ENCODE assay signal across 12 cellular contexts in the genomic region with DNA sequence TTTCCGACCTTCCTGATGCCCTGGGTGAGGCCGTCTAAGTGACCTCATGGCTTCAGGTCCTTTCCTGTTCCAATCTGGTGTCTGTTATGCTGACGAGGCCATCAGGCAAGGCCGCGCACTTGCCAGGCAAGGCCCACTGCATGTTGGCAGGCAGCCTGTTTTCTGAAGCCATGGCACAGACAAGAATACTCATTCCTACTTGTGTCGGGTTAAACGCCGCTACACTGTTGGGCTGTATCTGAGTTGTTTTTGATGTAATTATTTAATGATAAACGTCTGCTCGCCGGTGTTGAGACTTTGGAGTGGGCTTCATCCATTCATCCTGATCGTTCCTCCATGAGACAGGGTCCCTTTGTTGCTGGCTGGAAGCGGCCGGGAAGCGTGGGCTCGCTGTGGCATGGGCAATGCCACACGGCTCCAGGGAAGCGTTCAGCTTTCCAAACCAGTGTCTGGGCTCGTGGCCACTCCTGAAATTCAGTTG.
DNase-seq lines count a peak whose midpoint lies in the region; ATAC-seq lines count a peak whose summit lies in the region.
"Had no signal": no experiment of that assay in that cellular context is flagged by ENCODE, and none has a peak within 500 bp of the region (broad histone marks: within the 10 kb centered on the region; RNA-seq: fewer than 3 reads in every experiment).

No MANE protein-coding gene starts in this region.

- DNase-seq in H7: peak; percentile 30
- peak in 34 of 58 donors; percentile 9 to 76 (median 44) for DNase-seq in anterior cingulate cortex (lab: John Stamatoyannopoulos, UW)
- peak; percentile 80 for DNase-seq in left ventricle myocardium superior
- DNase-seq in putamen (ENCODE audit: low spot score): peak; percentile 72
- no peak for DNase-seq in EL
- no peak for DNase-seq in stimulated activated CD4-positive, alpha-beta T cell treated with anti-CD3 and anti-CD28 coated beads, Interleukin-4, amount 100 ng/mL, for 1 hour
- DNase-seq in activated naive CD8-positive, alpha-beta T cell treated with anti-CD3 and anti-CD28 coated beads for 36 hours: no peak
- DNase-seq: activated gamma-delta T cell treated with Interleukin-2 at 50 U/mL for 16 hours; HCEC 1CT; stimulated activated CD4-positive, alpha-beta T cell treated with anti-CD3 and anti-CD28 coated beads, Interleukin-1b, Interleukin-23, amount 100 ng/mL, for 48 hours had no signal

- intact Hi-C loops in left ventricle myocardium superior (cut with micrococcal nuclease): no loop called here

- peaks cover 2% of the 10 kb centered on the region for H3K36me3 ChIP-seq in H7 (replicated peaks; ENCODE audit: control insufficient read depth, insufficient read depth, low read length)
- H3K36me3 ChIP-seq: thoracic aorta had no signal

- peaks cover 14% of the 10 kb centered on the region for H3K36me3 Mint-ChIP-seq in activated naive CD8-positive, alpha-beta T cell treated with anti-CD3 and anti-CD28 coated beads for 36 hours
- H3K36me3 Mint-ChIP-seq in stimulated activated memory B cell treated with anti-CD40 and anti-IgM and Interleukin-4, amounts not matched to agents 10 μg/mL and 1 μg/mL and 100 μg/mL, for 72 hours: peaks cover 34% of the 10 kb centered on the region

- no peaks in the 10 kb centered on the region for H3K9me3 Mint-ChIP-seq in activated naive CD8-positive, alpha-beta T cell treated with anti-CD3 and anti-CD28 coated beads for 36 hours
- peaks cover 5% of the 10 kb centered on the region for H3K9me3 Mint-ChIP-seq in stimulated activated memory B cell treated with anti-CD40 and anti-IgM and Interleukin-4, amounts not matched to agents 10 μg/mL and 1 μg/mL and 100 μg/mL, for 72 hours

- no peak overlapping the region for H3K4me3 Mint-ChIP-seq in activated naive CD8-positive, alpha-beta T cell treated with anti-CD3 and anti-CD28 coated beads for 36 hours
- no peak overlapping the region for H3K4me3 Mint-ChIP-seq in stimulated activated memory B cell treated with anti-CD40 and anti-IgM and Interleukin-4, amounts not matched to agents 10 μg/mL and 1 μg/mL and 100 μg/mL, for 72 hours

- H3K4me3 ChIP-seq in H7 (ENCODE audit: insufficient read depth, low read depth, low read length): no peak overlapping the region
- H3K4me3 ChIP-seq: thoracic aorta had no signal

- H3K4me1 Mint-ChIP-seq in activated naive CD8-positive, alpha-beta T cell treated with anti-CD3 and anti-CD28 coated beads for 36 hours: peaks cover 9% of the 10 kb centered on the region
- H3K4me1 Mint-ChIP-seq in stimulated activated memory B cell treated with anti-CD40 and anti-IgM and Interleukin-4, amounts not matched to agents 10 μg/mL and 1 μg/mL and 100 μg/mL, for 72 hours: peaks cover 14% of the 10 kb centered on the region

- H3K27me3 ChIP-seq in H7 (ENCODE audit: control insufficient read depth, insufficient read depth, low read length): no peaks in the 10 kb centered on the region

- ATAC-seq in left ventricle myocardium superior: peak; percentile 83
- ATAC-seq in stimulated activated memory B cell treated with anti-CD40 and anti-IgM and Interleukin-4, amounts not matched to agents 10 μg/mL and 1 μg/mL and 100 μg/mL, for 72 hours: no peak

- no peak overlapping the region for H3K27ac Mint-ChIP-seq in activated naive CD8-positive, alpha-beta T cell treated with anti-CD3 and anti-CD28 coated beads for 36 hours
- H3K27ac Mint-ChIP-seq in stimulated activated memory B cell treated with anti-CD40 and anti-IgM and Interleukin-4, amounts not matched to agents 10 μg/mL and 1 μg/mL and 100 μg/mL, for 72 hours: no peak overlapping the region

- no peaks in the 10 kb centered on the region for H3K27me3 Mint-ChIP-seq in activated naive CD8-positive, alpha-beta T cell treated with anti-CD3 and anti-CD28 coated beads for 36 hours
- no peaks in the 10 kb centered on the region for H3K27me3 Mint-ChIP-seq in stimulated activated memory B cell treated with anti-CD40 and anti-IgM and Interleukin-4, amounts not matched to agents 10 μg/mL and 1 μg/mL and 100 μg/mL, for 72 hours

Comparison
In these comparisons a context has a peak if more than half of its experiments do, and no peak if none do; other contexts are left out.
1. DNase-seq: peak in H7 (single experiment), anterior cingulate cortex (34 of 58), left ventricle myocardium superior (single experiment) and putamen (single experiment); none in EL (single experiment), stimulated activated CD4-positive, alpha-beta T cell treated with anti-CD3 and anti-CD28 coated beads, Interleukin-4, amount 100 ng/mL, for 1 hour (single experiment) and activated naive CD8-positive, alpha-beta T cell treated with anti-CD3 and anti-CD28 coated beads for 36 hours (single experiment).